Comparison of ENCODE assay signal across 22 cellular contexts in the genomic region with DNA sequence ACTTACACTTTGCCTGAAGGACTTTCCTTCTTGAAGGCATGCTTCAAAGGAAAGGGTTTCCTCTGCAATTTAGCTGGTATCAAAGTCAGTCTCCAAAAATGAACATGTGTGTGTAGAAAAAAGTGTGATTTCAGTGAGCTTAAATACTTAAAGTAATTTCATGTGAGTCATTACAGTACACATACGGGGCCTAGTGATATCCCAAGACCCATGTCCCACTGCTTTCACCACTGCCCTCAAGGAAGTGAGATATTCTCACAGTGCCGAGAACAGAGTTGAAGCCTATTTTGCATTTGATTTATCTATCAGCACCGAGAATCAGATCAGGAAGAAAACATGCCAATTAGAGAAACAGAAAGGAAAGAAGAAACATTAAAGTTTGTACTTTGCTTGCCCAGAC.
DNase-seq lines count a peak whose midpoint lies in the region; ATAC-seq, FAIRE-seq and TF ChIP-seq lines count a peak whose summit lies in the region.
"Had no signal": no experiment of that assay in that cellular context is flagged by ENCODE, and none has a peak within 500 bp of the region (broad histone marks: within the 10 kb centered on the region; RNA-seq: fewer than 3 reads in every experiment).

No MANE protein-coding gene starts in this region.

- H3K27me3 Mint-ChIP-seq in CD4-positive, CD25-positive, alpha-beta regulatory T cell: no peaks in the 10 kb centered on the region
- H3K27me3 Mint-ChIP-seq in activated T-helper 2 cell treated with anti-CD3 and anti-CD28 coated beads, Interferon-gamma antibody, Interleukin-2, Interleukin-4, amounts not matched to agents 10 μg/mL and 5 μg/mL and 100 μg/mL, durations not matched to agents 14 hours and 24 hours and 36 hours (ENCODE audit: low read depth): no peaks in the 10 kb centered on the region

- H3K4me3 Mint-ChIP-seq in CD4-positive, CD25-positive, alpha-beta regulatory T cell: peak overlapping the region in 1 of 4 donors; percentile 4
- no peak overlapping the region for H3K4me3 Mint-ChIP-seq in activated T-helper 2 cell treated with anti-CD3 and anti-CD28 coated beads, Interferon-gamma antibody, Interleukin-2, Interleukin-4, amounts not matched to agents 10 μg/mL and 5 μg/mL and 100 μg/mL, durations not matched to agents 14 hours and 24 hours and 36 hours (ENCODE audit: low read depth)
- H3K4me3 Mint-ChIP-seq: activated naive CD4-positive, alpha-beta T cell treated with anti-CD3 and anti-CD28 coated beads for 36 hours; nephron; T-cell had no signal

- peak overlapping the region; percentile 58 for H3K4me3 ChIP-seq in CD4-positive, CD25-positive, alpha-beta regulatory T cell (ENCODE audit: low read depth, low read length)
- H3K4me3 ChIP-seq: body of pancreas had no signal

- ATAC-seq in CD4-positive, CD25-positive, alpha-beta regulatory T cell (ENCODE audit: low read depth in 2 of 2): no peak
- ATAC-seq in GM18502 (IDR thresholded peaks at IDR 0.05; ENCODE audit: poor library complexity, unreplicated experiment) (peak; percentile 57), HG02852 (IDR thresholded peaks at IDR 0.05; ENCODE audit: unreplicated experiment) (peak; percentile 57), HG03457 (IDR thresholded peaks at IDR 0.05; ENCODE audit: unreplicated experiment) (no peak)
- ATAC-seq: body of pancreas, T-cell had no signal

- DNase-seq in CD4-positive, CD25-positive, alpha-beta regulatory T cell: no peak
- no peak for DNase-seq in activated T-helper 2 cell treated with anti-CD3 and anti-CD28 coated beads, Interferon-gamma antibody, Interleukin-2, Interleukin-4, amounts not matched to agents 10 μg/mL and 5 μg/mL and 100 μg/mL, durations not matched to agents 14 hours and 24 hours and 36 hours (ENCODE audit: low spot score)
- DNase-seq in D721Med (ENCODE audit: insufficient read length, low spot score) (no peak), cerebellar cortex (ENCODE audit: low spot score) (no peak)
- DNase-seq: activated naive CD4-positive, alpha-beta T cell treated with anti-CD3 and anti-CD28 coated beads for 36 hours; body of pancreas; COR-L47; cortex of kidney; foreskin melanocyte; kidney glomerular epithelial cell; mesendoderm; NCI-H1092; NCI-H2081 treated with DMSO at 0.1 percent for 48 hours; NCI-H524 treated with DMSO at 0.1 percent for 48 hours; Right ventricle myocardium superior; stimulated activated CD4-positive, alpha-beta T cell treated with anti-CD3 and anti-CD28 coated beads, Interleukin-1b, Interleukin-23, amount 100 ng/mL, for 48 hours; T-cell had no signal

- H3K9me3 ChIP-seq in CD4-positive, CD25-positive, alpha-beta regulatory T cell (ENCODE audit: control insufficient read depth in 2 of 2, low read length in 2 of 2): no peaks in the 10 kb centered on the region
- H3K9me3 ChIP-seq: body of pancreas had no signal

- H3K27me3 ChIP-seq in CD4-positive, CD25-positive, alpha-beta regulatory T cell (ENCODE audit: control insufficient read depth, insufficient read depth, low read length): no peaks in the 10 kb centered on the region
- H3K27me3 ChIP-seq: body of pancreas had no signal

- H3K4me1 Mint-ChIP-seq in CD4-positive, CD25-positive, alpha-beta regulatory T cell: peaks cover 8 to 26% (median 14%) of the 10 kb centered on the region in 4 donors
- peaks cover 35% of the 10 kb centered on the region for H3K4me1 Mint-ChIP-seq in activated T-helper 2 cell treated with anti-CD3 and anti-CD28 coated beads, Interferon-gamma antibody, Interleukin-2, Interleukin-4, amounts not matched to agents 10 μg/mL and 5 μg/mL and 100 μg/mL, durations not matched to agents 14 hours and 24 hours and 36 hours (ENCODE audit: low read depth)
- H3K4me1 Mint-ChIP-seq: nephron had no signal

- FAIRE-seq in D721Med (lab: Jason Lieb, UNC): no peak

- intact Hi-C loops in activated T-helper 2 cell treated with anti-CD3 and anti-CD28 coated beads, Interferon-gamma antibody, Interleukin-2, Interleukin-4, amounts not matched to agents 10 μg/mL and 5 μg/mL and 100 μg/mL, durations not matched to agents 14 hours and 24 hours and 36 hours (cut with micrococcal nuclease): loop anchor here (10.0 kb wide), 1 partner anchor 190 kb away; no protein-coding TSS in a partner anchor

- no peak overlapping the region for H3K27ac Mint-ChIP-seq in CD4-positive, CD25-positive, alpha-beta regulatory T cell
- peak overlapping the region; percentile 77 for H3K27ac Mint-ChIP-seq in activated T-helper 2 cell treated with anti-CD3 and anti-CD28 coated beads, Interferon-gamma antibody, Interleukin-2, Interleukin-4, amounts not matched to agents 10 μg/mL and 5 μg/mL and 100 μg/mL, durations not matched to agents 14 hours and 24 hours and 36 hours
- H3K27ac Mint-ChIP-seq: activated naive CD4-positive, alpha-beta T cell treated with anti-CD3 and anti-CD28 coated beads for 36 hours; nephron; T-cell had no signal

- H3K27ac ChIP-seq in CD4-positive, CD25-positive, alpha-beta regulatory T cell (ENCODE audit: insufficient read depth, low read length, poor library complexity, severe bottlenecking): peak overlapping the region; percentile 34
- H3K27ac ChIP-seq: body of pancreas, KMS-11 had no signal

- TF ChIP-seq CTCF in D721Med (IDR thresholded peaks at IDR 0.05; ENCODE audit: insufficient read depth, missing control alignments): no peak

- peaks cover 0 to 2% (median 0%) of the 10 kb centered on the region in 7 donors for H3K9me3 Mint-ChIP-seq in CD4-positive, CD25-positive, alpha-beta regulatory T cell
- no peaks in the 10 kb centered on the region for H3K9me3 Mint-ChIP-seq in activated T-helper 2 cell treated with anti-CD3 and anti-CD28 coated beads, Interferon-gamma antibody, Interleukin-2, Interleukin-4, amounts not matched to agents 10 μg/mL and 5 μg/mL and 100 μg/mL, durations not matched to agents 14 hours and 24 hours and 36 hours
- H3K9me3 Mint-ChIP-seq: activated naive CD4-positive, alpha-beta T cell treated with anti-CD3 and anti-CD28 coated beads for 36 hours; T-cell had no signal

- peaks cover 15% of the 10 kb centered on the region for H3K4me1 ChIP-seq in CD4-positive, CD25-positive, alpha-beta regulatory T cell (ENCODE audit: control insufficient read depth, insufficient read depth, low read length, poor library complexity, severe bottlenecking)
- H3K4me1 ChIP-seq: body of pancreas had no signal

- peaks cover 3% of the 10 kb centered on the region for H3K36me3 Mint-ChIP-seq in CD4-positive, CD25-positive, alpha-beta regulatory T cell
- H3K36me3 Mint-ChIP-seq in activated T-helper 2 cell treated with anti-CD3 and anti-CD28 coated beads, Interferon-gamma antibody, Interleukin-2, Interleukin-4, amounts not matched to agents 10 μg/mL and 5 μg/mL and 100 μg/mL, durations not matched to agents 14 hours and 24 hours and 36 hours (ENCODE audit: low read depth): peaks cover 53% of the 10 kb centered on the region

- no peaks in the 10 kb centered on the region for H3K36me3 ChIP-seq in CD4-positive, CD25-positive, alpha-beta regulatory T cell (ENCODE audit: control insufficient read depth, insufficient read depth, low read length)

Comparison
In these comparisons a context has a peak if more than half of its experiments do, and no peak if none do; other contexts are left out.
1. ATAC-seq: peak in GM18502 (single experiment) and HG02852 (single experiment); none in CD4-positive, CD25-positive, alpha-beta regulatory T cell (0 of 2) and HG03457 (single experiment).